In the genomic region with DNA sequence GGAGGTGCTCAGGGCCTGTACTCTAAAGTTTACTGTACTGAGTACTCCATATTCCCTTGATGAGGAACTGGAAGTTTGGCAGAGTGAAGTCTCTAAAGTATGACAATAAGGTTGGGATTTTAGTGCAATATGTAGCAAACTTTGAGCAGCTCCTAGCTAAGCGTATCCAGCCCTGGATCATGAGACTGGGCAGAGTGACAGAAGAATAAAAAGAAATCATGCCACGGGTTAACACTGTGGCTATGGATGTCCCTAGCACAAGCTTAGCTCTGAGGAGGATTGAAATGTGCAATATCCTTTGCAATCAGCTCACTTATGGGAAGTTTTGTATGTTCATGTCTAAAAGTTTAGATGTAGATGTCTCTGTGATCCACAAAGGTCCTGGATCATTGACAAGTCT, we compare ENCODE assay signal across 18 cellular contexts.
DNase-seq lines count a peak whose midpoint lies in the region; ATAC-seq, FAIRE-seq and TF ChIP-seq lines count a peak whose summit lies in the region.
"Had no signal": no experiment of that assay in that cellular context is flagged by ENCODE, and none has a peak within 500 bp of the region (broad histone marks: within the 10 kb centered on the region; RNA-seq: fewer than 3 reads in every experiment).

No MANE protein-coding gene starts in this region.

- no peaks in the 10 kb centered on the region for H3K79me1 ChIP-seq in IMR-90 (ENCODE audit: low read depth in 1 of 2, low read length in 2 of 2)

- no peak overlapping the region for H2AFZ ChIP-seq in IMR-90 (replicated peaks; ENCODE audit: low read length, poor library complexity)

- H3K4me3 ChIP-seq in A549 (no peak overlapping the region), IMR-90 (ENCODE audit: insufficient read depth, low read depth, low read length) (no peak overlapping the region), aorta (ENCODE audit: low read length in 2 of 2) (no peak overlapping the region)
- H3K4me3 ChIP-seq: GM12878 had no signal

- dilution Hi-C loops in IMR-90 (cut with HindIII; ENCODE audit: low sequenced_read_pairs, unreplicated experiment) = no loop called here

- H3K4ac ChIP-seq in IMR-90 (ENCODE audit: low read depth, low read length) = peak overlapping the region; percentile 66; the same call in 1 of the 2 replicates

- no peaks in the 10 kb centered on the region for H4K20me1 ChIP-seq in IMR-90 (ENCODE audit: insufficient read depth, low read length)

- no peak overlapping the region for H2BK5ac ChIP-seq in IMR-90 (ENCODE audit: low read depth, low read length, poor library complexity, severe bottlenecking)

- H2AK5ac ChIP-seq in IMR-90 (ENCODE audit: low read depth, low read length) = peak overlapping the region; percentile 59

- intact Hi-C loops in IMR-90 (cut with micrococcal nuclease) = no loop called here
- intact Hi-C loops in sciatic nerve (cut with DNase I) = no loop called here
- intact Hi-C loops in aorta (cut with DNase I) = no loop called here

- no peak overlapping the region for H4K5ac ChIP-seq in IMR-90 (ENCODE audit: low read depth, low read length)

- POLR2A ChIA-PET in A549 (lab: Yijun Ruan, JAX) = no interaction called here
- POLR2A ChIA-PET in IMR-90 (lab: Charles Lee; ENCODE audit: unreplicated experiment) = no interaction called here

- H3K9me1 ChIP-seq in IMR-90 (ENCODE audit: insufficient read depth, low read length) = peaks cover 5% of the 10 kb centered on the region; the same call in 1 of the 2 replicates

- no peak for FAIRE-seq in A549 (lab: Jason Lieb, UNC)
- FAIRE-seq: A204.1, GM12878, GM19239, H1 had no signal

- H2BK120ac ChIP-seq in IMR-90 (ENCODE audit: low read depth, low read length) = peak overlapping the region; percentile 64; the same call in 1 of the 2 replicates

- BruUV-seq in IMR-90 (replicated peaks; lab: Mats Ljungman, UMichigan) = no TSS peak

- H3K56ac ChIP-seq in IMR-90 (ENCODE audit: extremely low read depth, insufficient read depth, low read length) = no peak overlapping the region

- H3K4me2 ChIP-seq in A549 (no peak overlapping the region), IMR-90 (ENCODE audit: low read depth, low read length) (no peak overlapping the region)

- peak overlapping the region; percentile 57; the same call in 2 of the 3 replicates for H2BK15ac ChIP-seq in IMR-90 (ENCODE audit: low read depth, low read length)

- H3K23ac ChIP-seq in IMR-90 (ENCODE audit: low read depth, low read length) = no peak overlapping the region

- peak overlapping the region; percentile 24; the same call in 1 of the 2 replicates for H4K91ac ChIP-seq in IMR-90 (ENCODE audit: insufficient read depth, low read depth, low read length)

- H3K9me3 ChIP-seq in A549 = peaks cover 5% of the 10 kb centered on the region; the same call in 2 of the 3 replicates
- H3K9me3 ChIP-seq in IMR-90 (ENCODE audit: control insufficient read depth, insufficient read depth, low read length) = no peaks in the 10 kb centered on the region
- no peaks in the 10 kb centered on the region for H3K9me3 ChIP-seq in aorta (ENCODE audit: control insufficient read depth, low read length)

- H3K18ac ChIP-seq in IMR-90 (ENCODE audit: low read depth, low read length) = no peak overlapping the region

- no peak overlapping the region for H2AK9ac ChIP-seq in IMR-90 (replicated peaks; ENCODE audit: low read depth, low read length, poor library complexity)

- no peak overlapping the region for H3K9ac ChIP-seq in IMR-90 (ENCODE audit: low read depth, low read length)

- TF ChIP-seq EP300 in A549 (IDR thresholded peaks at IDR 0.05) = no peak

- ATAC-seq in A549 = no peak
- no peak for ATAC-seq in IMR-90 (ENCODE audit: low read depth)
- peak; percentile 73 for ATAC-seq in sciatic nerve
- peak; percentile 64 for ATAC-seq in aorta (ENCODE audit: low FRiP score)
- ATAC-seq: GM12878 had no signal

- H3K36me3 ChIP-seq in IMR-90 (ENCODE audit: control insufficient read depth, insufficient read depth, low read length) (no peaks in the 10 kb centered on the region), aorta (ENCODE audit: control insufficient read depth in 1 of 2, insufficient read depth in 2 of 2, low read length in 1 of 2) (no peaks in the 10 kb centered on the region)

- TF ChIP-seq RAD21 in A549 (conservative IDR thresholded peaks at IDR 0.05 in 1 of 2, IDR thresholded peaks at IDR 0.05 in 1 of 2) (no peak), IMR-90 (IDR thresholded peaks at IDR 0.05; ENCODE audit: low read length) (no peak)

- H2BK20ac ChIP-seq in IMR-90 (ENCODE audit: low read depth, low read length) = peak overlapping the region; percentile 26; the same call in 1 of the 2 replicates

- in situ Hi-C loops in IMR-90 (cut with MboI; ENCODE audit: low sequenced_read_pairs) = no loop called here
- in situ Hi-C loops in GM13976 (cut with MboI; ENCODE audit: low sequenced_read_pairs, unreplicated experiment) = no loop called here

- TF ChIP-seq CTCF in A549 (IDR thresholded peaks at IDR 0.05) (no peak), IMR-90 (conservative IDR thresholded peaks at IDR 0.05; ENCODE audit: low read depth, low read length) (no peak), GM13976 (IDR thresholded peaks at IDR 0.05; ENCODE audit: borderline replicate concordance, control extremely low read depth, extremely low read depth, insufficient read depth, missing control alignments) (no peak)

- H3K4me1 ChIP-seq in A549 = peaks cover 29% of the 10 kb centered on the region
- peaks cover 9% of the 10 kb centered on the region for H3K4me1 ChIP-seq in IMR-90 (ENCODE audit: control insufficient read depth, insufficient read depth, low read length)
- no peaks in the 10 kb centered on the region for H3K4me1 ChIP-seq in aorta (ENCODE audit: control insufficient read depth in 1 of 2, insufficient read depth in 2 of 2, low read length in 2 of 2)

- TF ChIP-seq POLR2A in A549 (IDR thresholded peaks at IDR 0.05; ENCODE audit: low read length) = no peak
- TF ChIP-seq POLR2A in IMR-90 (IDR thresholded peaks at IDR 0.05; ENCODE audit: low read depth, low read length) = no peak

- DNase-seq in A549 (ENCODE audit: low read depth in 1 of 2, low spot score in 1 of 2) (no peak), IMR-90 (no peak), sciatic nerve (ENCODE audit: low spot score) (no peak), aorta (no peak), iPS-NIHi11 (ENCODE audit: low spot score) (no peak), GM13976 (ENCODE audit: low spot score) (no peak)
- DNase-seq: AML-193; Calu3; CD4-positive, alpha-beta memory T cell; DMS53; DND-41; EL; H9 had no signal

- H3K27me3 ChIP-seq in IMR-90 (ENCODE audit: control insufficient read depth, insufficient read depth, low read length) = no peaks in the 10 kb centered on the region
- H3K27me3 ChIP-seq in aorta (ENCODE audit: control insufficient read depth in 1 of 2, insufficient read depth in 2 of 2, low read length in 1 of 2) = no peaks in the 10 kb centered on the region

- no peak overlapping the region; the same call in 1 of the 2 replicates for H3K14ac ChIP-seq in IMR-90 (replicated peaks; ENCODE audit: low read depth, low read length)

- CTCF ChIA-PET in A549 (lab: Yijun Ruan, JAX) = interaction anchor here (0.9 to 4.3 kb wide), 6 partner anchors 8 to 175 kb away, joined by 3 to 12 read pairs (median 6); no protein-coding TSS in a partner anchor
- CTCF ChIA-PET in IMR-90 (lab: Yijun Ruan, JAX) = no interaction called here

- H3K27ac ChIP-seq in A549 (peak overlapping the region; percentile 68 to 98), IMR-90 (ENCODE audit: insufficient read depth, low read length) (no peak overlapping the region), aorta (ENCODE audit: low read depth in 1 of 2, low read length in 2 of 2) (no peak overlapping the region)
- H3K27ac ChIP-seq: C4-2B had no signal

- 73% methylated on average over 2 of the region's 2 CpGs for WGBS in A549 (ENCODE audit: missing lambda C conversion rate)
- 56% methylated on average over 2 of the region's 2 CpGs; no CpG with 5 or more reads in 1 of the 2 experiments for WGBS in IMR-90 (ENCODE audit: extremely low coverage in 2 of 2, insufficient read length in 1 of 2), 2 experiments
- 26 to 27% methylated on average over 2 of the region's 2 CpGs for WGBS in aorta, 2 donors

- H4K8ac ChIP-seq in IMR-90 (ENCODE audit: low read depth in 2 of 2, low read length in 2 of 2) = no peak overlapping the region

TF ChIP-seq in A549, 52 proteins besides CTCF, POLR2A, EP300 and RAD21 (continues in another document):
- TF ChIP-seq KDM5A (IDR thresholded peaks at IDR 0.05) (no peak), KDM1A (IDR thresholded peaks at IDR 0.05; ENCODE audit: low read depth) (no peak), HOXA7 (CRISPR knock-in tag; IDR thresholded peaks at IDR 0.05) (no peak), RARB (CRISPR knock-in tag; IDR thresholded peaks at IDR 0.05) (no peak)

TF ChIP-seq in IMR-90, 13 proteins besides CTCF, POLR2A, EP300 and RAD21:
- no peak for TF ChIP-seq FOS (IDR thresholded peaks at IDR 0.05; ENCODE audit: low read depth, low read length)
- TF ChIP-seq, protein P1, sequence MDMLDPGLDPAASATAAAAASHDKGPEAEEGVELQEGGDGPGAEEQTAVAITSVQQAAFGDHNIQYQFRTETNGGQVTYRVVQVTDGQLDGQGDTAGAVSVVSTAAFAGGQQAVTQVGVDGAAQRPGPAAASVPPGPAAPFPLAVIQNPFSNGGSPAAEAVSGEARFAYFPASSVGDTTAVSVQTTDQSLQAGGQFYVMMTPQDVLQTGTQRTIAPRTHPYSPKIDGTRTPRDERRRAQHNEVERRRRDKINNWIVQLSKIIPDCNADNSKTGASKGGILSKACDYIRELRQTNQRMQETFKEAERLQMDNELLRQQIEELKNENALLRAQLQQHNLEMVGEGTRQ (IDR thresholded peaks at IDR 0.05; ENCODE audit: low read depth, low read length) = no peak
- no peak for TF ChIP-seq SMC3 (IDR thresholded peaks at IDR 0.05; ENCODE audit: low read depth, low read length)
- TF ChIP-seq, protein P2, sequence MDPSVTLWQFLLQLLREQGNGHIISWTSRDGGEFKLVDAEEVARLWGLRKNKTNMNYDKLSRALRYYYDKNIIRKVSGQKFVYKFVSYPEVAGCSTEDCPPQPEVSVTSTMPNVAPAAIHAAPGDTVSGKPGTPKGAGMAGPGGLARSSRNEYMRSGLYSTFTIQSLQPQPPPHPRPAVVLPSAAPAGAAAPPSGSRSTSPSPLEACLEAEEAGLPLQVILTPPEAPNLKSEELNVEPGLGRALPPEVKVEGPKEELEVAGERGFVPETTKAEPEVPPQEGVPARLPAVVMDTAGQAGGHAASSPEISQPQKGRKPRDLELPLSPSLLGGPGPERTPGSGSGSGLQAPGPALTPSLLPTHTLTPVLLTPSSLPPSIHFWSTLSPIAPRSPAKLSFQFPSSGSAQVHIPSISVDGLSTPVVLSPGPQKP (IDR thresholded peaks at IDR 0.05; ENCODE audit: borderline replicate concordance, low read depth, low read length) = no peak
- TF ChIP-seq MAZ (IDR thresholded peaks at IDR 0.05; ENCODE audit: borderline replicate concordance, low read depth, low read length) = no peak
- TF ChIP-seq MXI1 (IDR thresholded peaks at IDR 0.05; ENCODE audit: borderline replicate concordance, low read depth, low read length) = no peak
- no peak for TF ChIP-seq MAFK (IDR thresholded peaks at IDR 0.05; ENCODE audit: low read depth, low read length)
- TF ChIP-seq RFX5 (IDR thresholded peaks at IDR 0.05; ENCODE audit: low read depth, low read length) = no peak
- TF ChIP-seq NFE2L2 (IDR thresholded peaks at IDR 0.05; ENCODE audit: low read depth, low read length) = no peak
- no peak for TF ChIP-seq CEBPB (IDR thresholded peaks at IDR 0.05; ENCODE audit: low read depth, low read length)

Comparison
In these comparisons a context has a peak if more than half of its experiments do, and no peak if none do; other contexts are left out.
1. ATAC-seq: peak in sciatic nerve (single experiment) and aorta (single experiment); none in A549 (0 of 2) and IMR-90 (single experiment).
2. H3K27ac ChIP-seq: peak in A549 (2 of 2); none in IMR-90 (single experiment) and aorta (0 of 2).